Comparison of ENCODE assay signal across 8 cellular contexts in genomic region chr15:91853968-91854943, GRCh38. TPM values are rescaled to one million over a fixed set of nuclear protein-coding genes. Genes with fewer than 3 reads are reported as not detected.
A peak's percentile ranks its signal among the peaks of the same experiment; 100 is the strongest.
DNase-seq lines count a peak whose midpoint lies in the region; ATAC-seq and TF ChIP-seq lines count a peak whose summit lies in the region.

No MANE protein-coding gene starts in this region.

- H3K4me3 ChIP-seq in mucosa of descending colon, result peak overlapping the region; percentile 56

- no peaks in the 10 kb centered on the region for H3K9me3 ChIP-seq in mucosa of descending colon

- DNase-seq in ELF-1 (ENCODE audit: low read depth, low spot score) (peak; percentile 39), NCI-H526 (lab: John Stamatoyannopoulos, UW) (peak; percentile 38 to 65), activated T-cell treated with anti-CD3 and anti-CD28 coated beads for 48 hours (ENCODE audit: low read depth) (peak; percentile 43), mucosa of descending colon (peak in 2 of 3 donors; percentile 73 to 74), superior temporal gyrus (ENCODE audit: extremely low spot score) (peak; percentile 61), NCI-H1048 (lab: John Stamatoyannopoulos, UW) (no peak)

- H3K4me1 ChIP-seq in mucosa of descending colon (ENCODE audit: low read depth), result peaks cover 29% of the 10 kb centered on the region

- H3K36me3 ChIP-seq in mucosa of descending colon (ENCODE audit: low read depth), result no peaks in the 10 kb centered on the region

- TF ChIP-seq CTCF in mucosa of descending colon (IDR thresholded peaks at IDR 0.05), result no peak

- intact Hi-C loops in mucosa of descending colon (cut with DNase I, micrococcal nuclease), result loop anchor here (5.0 to 10.0 kb wide), 4 partner anchors 101 to 552 kb away; no protein-coding TSS in a partner anchor

- peak; percentile 39 for ATAC-seq in esophagus mucosa
- peak; percentile 49 for ATAC-seq in mucosa of descending colon
- ATAC-seq in GM19023 (IDR thresholded peaks at IDR 0.05; ENCODE audit: unreplicated experiment), result no peak

RNA-seq across cellular contexts. Expression of gene SLCO3A1, which starts 0.7 kb away (rescaled TPM):
- total RNA-seq in esophagus mucosa (23.6 TPM), mucosa of descending colon (10 to 100 TPM; 13.4 to 23.8 (median 14.3) TPM)
